Comparison of ENCODE assay signal across 19 cellular contexts in genomic region chr16:17287401-17287800, GRCh38.
DNase-seq lines count a peak whose midpoint lies in the region; ATAC-seq and TF ChIP-seq lines count a peak whose summit lies in the region.
"Had no signal": no experiment of that assay in that cellular context is flagged by ENCODE, and none has a peak within 500 bp of the region (broad histone marks: within the 10 kb centered on the region; RNA-seq: fewer than 3 reads in every experiment).

No MANE protein-coding gene starts in this region.

- WGBS in right cardiac atrium, result 45% methylated on average over 5 of the region's 5 CpGs

- H3K36me3 ChIP-seq in cardiac muscle cell (no peaks in the 10 kb centered on the region), left ventricle myocardium inferior (no peaks in the 10 kb centered on the region), adipocyte (ENCODE audit: control insufficient read depth, insufficient read depth, low read length, severe bottlenecking) (no peaks in the 10 kb centered on the region), MG63 (no peaks in the 10 kb centered on the region), BE2C (no peaks in the 10 kb centered on the region)

- TF ChIP-seq CTCF in cardiac muscle cell (IDR thresholded peaks at IDR 0.05; ENCODE audit: low read depth, low read length) (no peak), left ventricle myocardium inferior (IDR thresholded peaks at IDR 0.05; ENCODE audit: borderline replicate concordance) (no peak), BE2C (IDR thresholded peaks at IDR 0.05; ENCODE audit: low read depth, low read length) (no peak)

- DNase-seq in cardiac muscle cell (ENCODE audit: low read depth in 1 of 2, low spot score in 1 of 2) (peak in 1 of 2 donors; percentile 23), left ventricle myocardium inferior (no peak), adipocyte (ENCODE audit: low read depth) (no peak), right cardiac atrium (no peak), COLO668 (lab: John Stamatoyannopoulos, UW; ENCODE audit: unreplicated experiment) (no peak), MG63 (no peak), BE2C (no peak)
- DNase-seq: AML-193; CD4-positive, alpha-beta T cell; DND-41; GOT3; HFFc6; NCI-H1417; NCI-H2029 treated with DMSO at 0.1 percent for 48 hours; NCI-H345; NCI-H526 treated with DMSO at 0.1 percent for 48 hours; RPMI8226 had no signal

- peak; percentile 43 to 53 for ATAC-seq in right cardiac atrium
- ATAC-seq: HepG2 had no signal

- no peak overlapping the region for H3K4me3 ChIP-seq in cardiac muscle cell
- no peak overlapping the region for H3K4me3 ChIP-seq in left ventricle myocardium inferior
- H3K4me3 ChIP-seq in adipocyte (ENCODE audit: low read length), result no peak overlapping the region
- H3K4me3 ChIP-seq in right cardiac atrium (ENCODE audit: low read length), result no peak overlapping the region
- H3K4me3 ChIP-seq in MG63, result no peak overlapping the region
- H3K4me3 ChIP-seq in BE2C (ENCODE audit: low read depth, low read length), result no peak overlapping the region

- H3K27ac ChIP-seq in cardiac muscle cell (peak overlapping the region; percentile 47), left ventricle myocardium inferior (replicated peaks) (no peak overlapping the region), right cardiac atrium (ENCODE audit: low read length) (no peak overlapping the region)
- H3K27ac ChIP-seq: KMS-11 had no signal

- H3K9me3 ChIP-seq in cardiac muscle cell (ENCODE audit: low read depth) (no peaks in the 10 kb centered on the region), left ventricle myocardium inferior (replicated peaks) (no peaks in the 10 kb centered on the region), adipocyte (ENCODE audit: control insufficient read depth, low read length) (no peaks in the 10 kb centered on the region), right cardiac atrium (ENCODE audit: control insufficient read depth, low read length) (no peaks in the 10 kb centered on the region), MG63 (no peaks in the 10 kb centered on the region), BE2C (no peaks in the 10 kb centered on the region)

- intact Hi-C loops in left ventricle myocardium inferior (cut with micrococcal nuclease), result no loop called here
- intact Hi-C loops in right cardiac atrium (cut with DNase I), result no loop called here

- H3K9ac ChIP-seq in adipocyte (ENCODE audit: low read length), result peak overlapping the region; percentile 25
- H3K9ac ChIP-seq: KMS-11 had no signal

- H3K4me1 ChIP-seq in cardiac muscle cell (ENCODE audit: low read depth) (peaks cover 8% of the 10 kb centered on the region), left ventricle myocardium inferior (peaks cover 9% of the 10 kb centered on the region), adipocyte (ENCODE audit: control insufficient read depth, insufficient read depth, low read length) (peaks cover 24% of the 10 kb centered on the region), right cardiac atrium (ENCODE audit: control insufficient read depth, insufficient read depth, low read length) (no peaks in the 10 kb centered on the region), BE2C (no peaks in the 10 kb centered on the region)

- H3K27me3 ChIP-seq in cardiac muscle cell (no peaks in the 10 kb centered on the region), left ventricle myocardium inferior (ENCODE audit: low read depth) (no peaks in the 10 kb centered on the region), adipocyte (replicated peaks; ENCODE audit: control insufficient read depth, insufficient read depth, low read length) (no peaks in the 10 kb centered on the region), right cardiac atrium (ENCODE audit: control insufficient read depth, insufficient read depth) (no peaks in the 10 kb centered on the region), MG63 (no peaks in the 10 kb centered on the region), BE2C (no peaks in the 10 kb centered on the region)
